35 cellular contexts compared by ENCODE assay signal in the genomic region with DNA sequence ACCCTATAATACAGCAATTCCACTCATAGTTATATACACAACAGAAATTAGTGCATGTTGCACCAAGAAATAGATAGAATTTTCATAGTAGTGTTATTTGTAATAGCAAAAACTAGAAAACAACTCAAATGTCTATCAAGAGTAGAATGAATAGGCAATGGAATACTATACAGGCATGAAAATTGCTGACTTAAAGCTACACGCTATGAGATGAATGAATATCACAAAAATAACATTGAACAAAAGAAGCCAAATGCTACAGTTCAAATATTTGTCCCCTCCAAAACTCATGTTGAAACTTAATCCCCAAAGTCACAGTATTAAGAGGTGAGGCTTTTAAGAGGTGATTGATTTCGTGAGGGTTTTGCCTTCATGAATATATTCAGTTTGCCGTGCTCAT.
"Had no signal": no experiment of that assay in that cellular context is flagged by ENCODE, and none has a peak within 500 bp of the region (broad histone marks: within the 10 kb centered on the region; RNA-seq: fewer than 3 reads in every experiment).

No MANE protein-coding gene starts in this region.

- DNase-seq: Karpas-422, Kasumi-1, MG63, MM.1S, MV-4-11, NCI-H1048, NCI-H1092, NCI-H1092 treated with DMSO at 0.1 percent for 48 hours, NCI-H1105, NCI-H1105 treated with DMSO at 0.1 percent for 48 hours, NCI-H1417, NCI-H1417 treated with DMSO at 0.1 percent for 48 hours, NCI-H1436, NCI-H1436 treated with DMSO at 0.1 percent for 48 hours, NCI-H146, NCI-H1694, NCI-H1694 treated with DMSO at 0.1 percent for 48 hours, NCI-H187, NCI-H187 treated with DMSO at 0.1 percent for 48 hours, NCI-H1930, NCI-H2029, NCI-H2029 treated with DMSO at 0.1 percent for 48 hours, NCI-H2081, NCI-H2081 treated with DMSO at 0.1 percent for 48 hours, NCI-H2107, NCI-H2171, NCI-H2171 treated with DMSO at 0.1 percent for 48 hours, NCI-H2227 treated with DMSO at 0.1 percent for 48 hours, NCI-H226, NCI-H345, NCI-H446, NCI-H446 treated with DMSO at 0.1 percent for 48 hours, NCI-H510A, NCI-H510A treated with DMSO at 0.1 percent for 48 hours, NCI-H524 had no signal

- H3K9me3 ChIP-seq: MG63 had no signal

- H3K36me3 ChIP-seq: MG63 had no signal

- H3K4me3 ChIP-seq: MG63 had no signal

- H3K27me3 ChIP-seq: MG63 had no signal
